Comparison of ENCODE assay signal across 1 cellular context in genomic region chr13:110024646-110024980, GRCh38.
TF ChIP-seq lines count a peak whose summit lies in the region.

No MANE protein-coding gene starts in this region.

TF ChIP-seq in GM23338, 12 proteins besides CTCF, POLR2A, EP300 and RAD21 (continued from another document):
- TF ChIP-seq ZNF462 (CRISPR knock-in tag; IDR thresholded peaks at IDR 0.05) = no peak
- TF ChIP-seq POLR2AphosphoS5 (IDR thresholded peaks at IDR 0.05; ENCODE audit: low read depth) = no peak
- TF ChIP-seq ZNF114 (CRISPR knock-in tag; IDR thresholded peaks at IDR 0.05) = no peak
- no peak for TF ChIP-seq JUNB (IDR thresholded peaks at IDR 0.05; ENCODE audit: unreplicated experiment)
- no peak for TF ChIP-seq EZH2 (IDR thresholded peaks at IDR 0.05; ENCODE audit: low read depth, unreplicated experiment)
- TF ChIP-seq REST (IDR thresholded peaks at IDR 0.05; ENCODE audit: unreplicated experiment) = no peak
- no peak for TF ChIP-seq CREB1 (CRISPR knock-in tag; IDR thresholded peaks at IDR 0.05; ENCODE audit: low read depth)
- TF ChIP-seq EZH2phosphoT487 (IDR thresholded peaks at IDR 0.05; ENCODE audit: unreplicated experiment) = no peak
- TF ChIP-seq, protein P1, sequence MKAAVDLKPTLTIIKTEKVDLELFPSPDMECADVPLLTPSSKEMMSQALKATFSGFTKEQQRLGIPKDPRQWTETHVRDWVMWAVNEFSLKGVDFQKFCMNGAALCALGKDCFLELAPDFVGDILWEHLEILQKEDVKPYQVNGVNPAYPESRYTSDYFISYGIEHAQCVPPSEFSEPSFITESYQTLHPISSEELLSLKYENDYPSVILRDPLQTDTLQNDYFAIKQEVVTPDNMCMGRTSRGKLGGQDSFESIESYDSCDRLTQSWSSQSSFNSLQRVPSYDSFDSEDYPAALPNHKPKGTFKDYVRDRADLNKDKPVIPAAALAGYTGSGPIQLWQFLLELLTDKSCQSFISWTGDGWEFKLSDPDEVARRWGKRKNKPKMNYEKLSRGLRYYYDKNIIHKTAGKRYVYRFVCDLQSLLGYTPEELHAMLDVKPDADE (IDR thresholded peaks at IDR 0.05) = no peak
- TF ChIP-seq ZNF331 (CRISPR knock-in tag; IDR thresholded peaks at IDR 0.05; ENCODE audit: low read depth) = no peak
- no peak for TF ChIP-seq STAT1 (IDR thresholded peaks at IDR 0.05; ENCODE audit: unreplicated experiment)
